In the genomic region with DNA sequence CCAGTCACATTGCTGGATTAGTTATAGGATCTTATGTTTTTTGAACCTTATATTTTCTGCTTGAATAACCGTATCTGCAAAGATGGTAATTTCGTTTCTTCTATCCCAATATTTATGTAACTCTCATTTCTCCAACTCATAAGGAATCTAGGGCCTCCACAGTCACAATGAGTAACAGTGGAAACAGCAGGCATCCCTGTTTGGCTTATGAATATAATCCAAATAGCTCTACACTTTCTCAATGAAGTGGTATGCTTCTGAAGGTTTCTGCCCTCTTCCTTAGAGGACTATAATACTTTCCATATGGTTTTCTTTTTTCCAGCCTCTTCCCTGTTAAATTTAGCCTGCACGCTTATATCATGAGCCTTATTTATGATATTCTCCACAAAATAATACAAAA, we compare ENCODE assay signal across 30 cellular contexts. TPM values are rescaled to one million over a fixed set of nuclear protein-coding genes. Genes with fewer than 3 reads are reported as not detected.
"Had no signal": no experiment of that assay in that cellular context is flagged by ENCODE, and none has a peak within 500 bp of the region (broad histone marks: within the 10 kb centered on the region; RNA-seq: fewer than 3 reads in every experiment).

No MANE protein-coding gene starts in this region.

- H3K36me3 Mint-ChIP-seq: activated naive CD8-positive, alpha-beta T cell had no signal

- H3K4me1 ChIP-seq: body of pancreas, pancreas, prostate gland, upper lobe of left lung, vagina had no signal

- H3K4me3 Mint-ChIP-seq: activated B cell treated with CpG ODN at 0.5 μM for 24 hours; activated CD8-positive, alpha-beta T cell treated with anti-CD3 and anti-CD28 coated beads for 36 hours; activated naive CD8-positive, alpha-beta T cell; activated T-cell treated with anti-CD3 and anti-CD28 coated beads, Interleukin-2, amount 50 U/mL, for 4 hours; endodermal cell; nephron; stimulated activated naive CD8-positive, alpha-beta T cell treated with anti-CD3 and anti-CD28 coated beads, Interleukin-15, Interleukin-2, amounts not matched to agents 100 ng/mL and 50 ng/mL, for 24 hours; T-cell; T-helper 2 cell treated with Interferon-gamma antibody and Interleukin-4, amounts not matched to agents 5 μg/mL and 100 μg/mL, for 36 hours had no signal

- H3K27ac ChIP-seq: adrenal gland, body of pancreas, pancreas, prostate gland, skin epidermis, thoracic aorta, upper lobe of left lung, vagina had no signal

- H3K4me1 Mint-ChIP-seq: activated B cell treated with CpG ODN at 0.5 μM for 24 hours, nephron had no signal

- H3K27ac Mint-ChIP-seq: activated B cell treated with CpG ODN at 0.5 μM for 24 hours; activated CD8-positive, alpha-beta T cell treated with anti-CD3 and anti-CD28 coated beads for 36 hours; activated T-helper 2 cell treated with anti-CD3 and anti-CD28 coated beads, Interferon-gamma antibody, Interleukin-2, Interleukin-4, amounts not matched to agents 10 μg/mL and 5 μg/mL and 100 μg/mL, durations not matched to agents 14 hours and 24 hours and 36 hours; endodermal cell; nephron; stimulated activated naive CD8-positive, alpha-beta T cell treated with anti-CD3 and anti-CD28 coated beads, Interleukin-15, Interleukin-2, amounts not matched to agents 100 ng/mL and 50 ng/mL, for 24 hours; T-cell; T-helper 2 cell treated with Interferon-gamma antibody and Interleukin-4, amounts not matched to agents 5 μg/mL and 100 μg/mL, for 36 hours had no signal

- H3K9me3 ChIP-seq: adrenal gland, body of pancreas, left ventricle myocardium inferior, pancreas, prostate gland, thoracic aorta, upper lobe of left lung, vagina had no signal

- H3K4me3 ChIP-seq: adrenal gland, body of pancreas, left ventricle myocardium inferior, lung, pancreas, prostate gland, skin epidermis, thoracic aorta, upper lobe of left lung, vagina had no signal

- H3K9me3 Mint-ChIP-seq: activated B cell treated with CpG ODN at 0.5 μM for 24 hours; activated CD8-positive, alpha-beta T cell treated with anti-CD3 and anti-CD28 coated beads for 36 hours; activated T-cell treated with anti-CD3 and anti-CD28 coated beads, Interleukin-2, amount 50 U/mL, for 4 hours; activated T-helper 2 cell treated with anti-CD3 and anti-CD28 coated beads, Interferon-gamma antibody, Interleukin-2, Interleukin-4, amounts not matched to agents 10 μg/mL and 5 μg/mL and 100 μg/mL, durations not matched to agents 14 hours and 24 hours and 36 hours; endodermal cell; nephron; stimulated activated naive CD8-positive, alpha-beta T cell treated with anti-CD3 and anti-CD28 coated beads, Interleukin-15, Interleukin-2, amounts not matched to agents 100 ng/mL and 50 ng/mL, for 24 hours; T-cell; T-helper 2 cell treated with Interferon-gamma antibody and Interleukin-4, amounts not matched to agents 5 μg/mL and 100 μg/mL, for 36 hours had no signal

- ATAC-seq: activated CD8-positive, alpha-beta T cell treated with anti-CD3 and anti-CD28 coated beads for 36 hours; activated T-cell treated with anti-CD3 and anti-CD28 coated beads, Interleukin-2, amount 50 U/mL, for 4 hours; body of pancreas; esophagus mucosa; pancreas; sciatic nerve; T-cell had no signal

- DNase-seq: activated B cell treated with CpG ODN at 0.5 μM for 24 hours; activated CD4-positive, alpha-beta T cell treated with anti-CD3 and anti-CD28 coated beads, Interleukin-2, amount 50 U/mL, for 1 hour; activated CD8-positive, alpha-beta T cell treated with anti-CD3 and anti-CD28 coated beads for 36 hours; activated T-cell treated with anti-CD3 and anti-CD28 coated beads, Interleukin-2, amount 50 U/mL, for 4 hours; adrenal gland; aorta; body of pancreas; cortex of kidney; endodermal cell; islet precursor cell; left ventricle myocardium inferior; pancreas; retina; stimulated activated CD4-positive, alpha-beta T cell treated with anti-CD3 and anti-CD28 coated beads, Interleukin-12 subunit alpha, Interleukin-12 subunit beta, amount 100 ng/mL, for 4 hours; stimulated activated CD4-positive, alpha-beta T cell treated with anti-CD3 and anti-CD28 coated beads, Interleukin-4, amount 100 ng/mL, for 1 hour; T-cell; upper lobe of left lung had no signal

- H3K27me3 Mint-ChIP-seq: activated B cell treated with CpG ODN at 0.5 μM for 24 hours; activated CD8-positive, alpha-beta T cell treated with anti-CD3 and anti-CD28 coated beads for 36 hours; activated naive CD8-positive, alpha-beta T cell; stimulated activated naive CD8-positive, alpha-beta T cell treated with anti-CD3 and anti-CD28 coated beads, Interleukin-15, Interleukin-2, amounts not matched to agents 100 ng/mL and 50 ng/mL, for 24 hours; T-cell had no signal

- H3K27me3 ChIP-seq: adrenal gland, body of pancreas, pancreas, upper lobe of left lung, vagina had no signal

RNA-seq across cellular contexts. Expression of gene SLC25A18, which starts 48.8 kb away (rescaled TPM):
- total RNA-seq: activated CD8-positive, alpha-beta T cell treated with anti-CD3 and anti-CD28 coated beads for 36 hours; activated T-cell treated with anti-CD3 and anti-CD28 coated beads, Interleukin-2, amount 50 U/mL, for 4 hours; activated T-helper 2 cell treated with anti-CD3 and anti-CD28 coated beads, Interferon-gamma antibody, Interleukin-2, Interleukin-4, amounts not matched to agents 10 μg/mL and 5 μg/mL and 100 μg/mL, durations not matched to agents 14 hours and 24 hours and 36 hours; chondrocyte; T-cell; thoracic aorta had no signal
